ENCODE assay signal across 27 cellular contexts in the genomic region with DNA sequence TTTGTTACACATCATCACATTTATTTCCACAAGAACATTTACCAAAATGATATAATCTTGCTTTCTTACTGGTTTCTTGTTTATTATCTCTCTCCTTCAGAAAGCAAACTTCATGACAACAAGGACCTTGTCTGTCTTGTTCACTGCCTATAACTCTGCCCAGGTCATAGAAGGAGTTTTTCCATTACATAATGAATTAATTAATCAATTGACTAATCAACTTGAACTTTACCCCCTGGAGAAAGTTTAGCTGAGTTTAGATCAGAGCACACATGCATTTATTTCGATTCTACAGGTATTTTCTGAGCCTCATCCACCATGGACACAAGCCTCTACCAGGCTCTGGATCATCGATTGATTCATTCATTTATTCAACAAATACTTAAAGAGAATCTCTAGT.
"Had no signal": no experiment of that assay in that cellular context is flagged by ENCODE, and none has a peak within 500 bp of the region (broad histone marks: within the 10 kb centered on the region; RNA-seq: fewer than 3 reads in every experiment).

No MANE protein-coding gene starts in this region.

- H3K27me3 ChIP-seq: ascending aorta, cardiac muscle cell had no signal

- H3K4me3 ChIP-seq: ascending aorta, cardiac muscle cell had no signal

- DNase-seq: activated B cell treated with CpG ODN at 0.5 μM for 24 hours; activated CD4-positive, alpha-beta memory T cell treated with anti-CD3 and anti-CD28 coated beads, Interleukin-2, amount 10 ng/mL, durations not matched to agents 7 days and 5 days; activated CD4-positive, alpha-beta T cell treated with anti-CD3 and anti-CD28 coated beads for 4 hours; activated CD4-positive, alpha-beta T cell treated with anti-CD3 and anti-CD28 coated beads, Interleukin-2, amount 10 ng/mL, durations not matched to agents 7 days and 5 days; activated CD4-positive, alpha-beta T cell treated with anti-CD3 and anti-CD28 coated beads, Interleukin-2, amount 50 U/mL, for 48 hours; activated CD4-positive, CD25-positive, alpha-beta regulatory T cell treated with anti-CD3 and anti-CD28 coated beads, Interleukin-2, amount 50 U/mL, for 72 hours; activated CD8-positive, alpha-beta memory T cell treated with anti-CD3 and anti-CD28 coated beads for 24 hours; activated CD8-positive, alpha-beta memory T cell treated with anti-CD3 and anti-CD28 coated beads, Interleukin-2, amount 10 ng/mL, durations not matched to agents 7 days and 5 days; activated CD8-positive, alpha-beta memory T cell treated with anti-CD3 and anti-CD28 coated beads, Interleukin-2, amount 50 U/mL, for 48 hours; activated CD8-positive, alpha-beta T cell treated with anti-CD3 and anti-CD28 coated beads, Interleukin-2, amount 10 ng/mL, durations not matched to agents 7 days and 5 days; activated effector memory CD4-positive, alpha-beta T cell treated with Interleukin-2 at 50 U/mL for 16 hours; activated gamma-delta T cell; activated naive CD4-positive, alpha-beta T cell treated with anti-CD3 and anti-CD28 coated beads, Interleukin-2, amount 10 ng/mL, durations not matched to agents 7 days and 5 days; activated naive CD4-positive, alpha-beta T cell treated with Interleukin-2 at 50 U/mL for 16 hours; activated naive CD8-positive, alpha-beta T cell treated with anti-CD3 and anti-CD28 coated beads, Interleukin-2, amount 10 ng/mL, durations not matched to agents 7 days and 5 days; activated naive CD8-positive, alpha-beta T cell treated with anti-CD3 and anti-CD28 coated beads, Interleukin-2, amount 50 U/mL, for 24 hours; activated T-cell treated with anti-CD3 and anti-CD28 coated beads, Interleukin-2, amount 50 U/mL, for 24 hours; activated T-cell treated with anti-CD3 and anti-CD28 coated beads, Interleukin-2, amount 50 U/mL, for 48 hours; amygdala; anterior cingulate cortex; cerebellar nuclear complex; T-helper 1 cell; T-helper 2 cell; T-helper 9 cell had no signal

- H3K27ac ChIP-seq: ascending aorta, cardiac muscle cell, VCaP had no signal
